25 cellular contexts compared by ENCODE assay signal in genomic region chr13:91627952-91628739, GRCh38.
DNase-seq lines count a peak whose midpoint lies in the region; FAIRE-seq and TF ChIP-seq lines count a peak whose summit lies in the region.
"Had no signal": no experiment of that assay in that cellular context is flagged by ENCODE, and none has a peak within 500 bp of the region (broad histone marks: within the 10 kb centered on the region; RNA-seq: fewer than 3 reads in every experiment).

No MANE protein-coding gene starts in this region.

- no peak for DNase-seq in HEK293T (ENCODE audit: extremely low spot score)
- DNase-seq in kidney: no peak
- peak; percentile 3 for DNase-seq in osteoblast (ENCODE audit: insufficient read length, low spot score, missing footprints)
- no peak for DNase-seq in activated effector memory CD4-positive, alpha-beta T cell treated with Interleukin-2 at 50 U/mL for 16 hours
- DNase-seq in A172 (ENCODE audit: low spot score): no peak
- DNase-seq: ACHN; BE2C; C1 segment of cervical spinal cord; CD4-positive, alpha-beta memory T cell; CD4-positive, CD25-positive, alpha-beta regulatory T cell; CD8-positive, alpha-beta memory T cell; COR-L47; DMS 273 treated with DMSO at 0.1 percent for 48 hours; DMS153; DMS53; DMS79; DND-41; EL; GDM1 had no signal

- no peak for TF ChIP-seq CTCF in kidney (IDR thresholded peaks at IDR 0.05; ENCODE audit: borderline replicate concordance, extremely low read depth, insufficient read depth)
- no peak for TF ChIP-seq CTCF in osteoblast (IDR thresholded peaks at IDR 0.05; ENCODE audit: extremely low read depth, low read depth, low read length)

- H4K20me1 ChIP-seq in osteoblast (ENCODE audit: insufficient read depth, low read length): no peaks in the 10 kb centered on the region
- H4K20me1 ChIP-seq: BLaER1 had no signal

- no peaks in the 10 kb centered on the region for H3K27me3 ChIP-seq in osteoblast (ENCODE audit: insufficient read depth, low read length)
- H3K27me3 ChIP-seq: BE2C, BLaER1 had no signal

- H3K4me2 ChIP-seq in osteoblast (ENCODE audit: insufficient read depth, low read length): no peak overlapping the region
- H3K4me2 ChIP-seq: BLaER1 had no signal

- H3K79me2 ChIP-seq in osteoblast (ENCODE audit: insufficient read depth, low read length): no peaks in the 10 kb centered on the region

- H3K36me3 ChIP-seq in kidney (ENCODE audit: control insufficient read depth in 1 of 2, insufficient read depth in 2 of 2, low read length in 2 of 2) (no peaks in the 10 kb centered on the region), osteoblast (ENCODE audit: insufficient read depth, low read length) (no peaks in the 10 kb centered on the region)
- H3K36me3 ChIP-seq: BE2C, BLaER1 had no signal

- no peaks in the 10 kb centered on the region for H3K4me1 ChIP-seq in kidney (ENCODE audit: control insufficient read depth in 1 of 2, insufficient read depth in 1 of 2, low read depth in 1 of 2, low read length in 2 of 2)
- no peaks in the 10 kb centered on the region for H3K4me1 ChIP-seq in osteoblast (ENCODE audit: insufficient read depth, low read length)
- H3K4me1 ChIP-seq: BLaER1 had no signal

- H3K9me3 ChIP-seq in kidney (ENCODE audit: control insufficient read depth in 1 of 2, low read length in 2 of 2) (no peaks in the 10 kb centered on the region), osteoblast (ENCODE audit: low read depth, low read length) (no peaks in the 10 kb centered on the region)
- H3K9me3 ChIP-seq: BE2C, BLaER1 had no signal

- peak; percentile 21 for FAIRE-seq in kidney (lab: Jason Lieb, UNC)
- FAIRE-seq: A204.1, GM12878, GM12892, GM18507 had no signal

- POLR2A ChIA-PET in HEK293T (lab: Yijun Ruan, JAX): no interaction called here

- no peak overlapping the region for H3K9ac ChIP-seq in kidney (ENCODE audit: low read length in 2 of 2)
- H3K9ac ChIP-seq: BLaER1 had no signal

- no peak overlapping the region for H3K27ac ChIP-seq in kidney (ENCODE audit: low read depth in 2 of 2, low read length in 2 of 2)
- H3K27ac ChIP-seq in osteoblast (ENCODE audit: low read depth, low read length): no peak overlapping the region
- H3K27ac ChIP-seq: 22Rv1, BLaER1 had no signal

- H2AFZ ChIP-seq in osteoblast (ENCODE audit: low read length): no peak overlapping the region

- CTCF ChIA-PET in HEK293T (lab: Yijun Ruan, JAX): no interaction called here

- intact Hi-C loops in kidney (cut with DNase I): no loop called here

- no peak overlapping the region for H3K4me3 ChIP-seq in kidney (ENCODE audit: low read length in 2 of 2)
- no peak overlapping the region for H3K4me3 ChIP-seq in osteoblast (ENCODE audit: insufficient read depth, low read length)
- H3K4me3 ChIP-seq: BLaER1, GM12878 had no signal

TF ChIP-seq in HEK293T, 16 proteins besides CTCF, POLR2A, EP300 and RAD21:
- TF ChIP-seq FOXK2 (IDR thresholded peaks at IDR 0.05) (no peak), PKNOX1 (IDR thresholded peaks at IDR 0.05) (peak; percentile 43; the same call in 1 of the 2 replicates)
